33 cellular contexts compared by ENCODE assay signal in genomic region chr10:132743925-132744490, GRCh38. TPM values are rescaled to one million over a fixed set of nuclear protein-coding genes. Genes with fewer than 3 reads are reported as not detected.
A peak's percentile ranks its signal among the peaks of the same experiment; 100 is the strongest.
DNase-seq lines count a peak whose midpoint lies in the region; TF ChIP-seq lines count a peak whose summit lies in the region.
"Had no signal": no experiment of that assay in that cellular context is flagged by ENCODE, and none has a peak within 500 bp of the region (broad histone marks: within the 10 kb centered on the region; RNA-seq: fewer than 3 reads in every experiment).

No MANE protein-coding gene starts in this region.

- no peaks in the 10 kb centered on the region for H3K9me3 ChIP-seq in GM23248 (ENCODE audit: low read depth)
- H3K9me3 ChIP-seq in MG63, result no peaks in the 10 kb centered on the region
- H3K9me3 ChIP-seq in effector memory CD4-positive, alpha-beta T cell (ENCODE audit: control insufficient read depth, low read length), result no peaks in the 10 kb centered on the region
- H3K9me3 ChIP-seq: mucosa of descending colon, pancreas, suprapubic skin had no signal

- peak; percentile 32 for DNase-seq in GM23248
- peak; percentile 51 for DNase-seq in amniotic epithelial cell (ENCODE audit: low read depth)
- peak; percentile 15 for DNase-seq in fibroblast of pulmonary artery (ENCODE audit: low read depth)
- DNase-seq in osteocyte (ENCODE audit: extremely low spot score, unreplicated experiment), result no peak
- DNase-seq in activated T-helper 2 cell treated with anti-CD3 and anti-CD28 coated beads, Interferon-gamma antibody, Interleukin-2, Interleukin-4, amounts not matched to agents 10 μg/mL and 5 μg/mL and 100 μg/mL, durations not matched to agents 14 hours and 24 hours and 36 hours (ENCODE audit: low spot score), result no peak
- no peak for DNase-seq in MG63
- no peak for DNase-seq in NOMO-1 (lab: John Stamatoyannopoulos, UW; ENCODE audit: unreplicated experiment in 2 of 2)
- no peak for DNase-seq in effector memory CD4-positive, alpha-beta T cell
- DNase-seq: activated CD4-positive, alpha-beta memory T cell treated with anti-CD3 and anti-CD28 coated beads, Interleukin-2, amount 10 ng/mL, durations not matched to agents 7 days and 5 days; activated CD8-positive, alpha-beta memory T cell treated with anti-CD3 and anti-CD28 coated beads, Interleukin-2, amount 50 U/mL, for 4 hours; activated naive CD4-positive, alpha-beta T cell treated with anti-CD3 and anti-CD28 coated beads, Interleukin-2, amount 50 U/mL, for 16 hours; AML-193; CD4-positive, alpha-beta T cell; central memory CD4-positive, alpha-beta T cell; dermis blood vessel endothelial cell; HCEC 1CT; Karpas-422; left cardiac atrium; mucosa of descending colon; NCI-H1436 treated with DMSO at 0.1 percent for 48 hours; NCI-H345; nephron progenitor cell; pancreas; SHP77; small intestine; stimulated activated naive CD4-positive, alpha-beta T cell had no signal

- no peaks in the 10 kb centered on the region for H3F3A ChIP-seq in GM23248 (ENCODE audit: insufficient read depth)

- no peaks in the 10 kb centered on the region for H3K9me2 ChIP-seq in GM23248 (ENCODE audit: insufficient read depth)

- peaks cover 6% of the 10 kb centered on the region for H3K36me3 Mint-ChIP-seq in osteocyte (ENCODE audit: unreplicated experiment)
- H3K36me3 Mint-ChIP-seq in activated T-helper 2 cell treated with anti-CD3 and anti-CD28 coated beads, Interferon-gamma antibody, Interleukin-2, Interleukin-4, amounts not matched to agents 10 μg/mL and 5 μg/mL and 100 μg/mL, durations not matched to agents 14 hours and 24 hours and 36 hours (ENCODE audit: low read depth), result no peaks in the 10 kb centered on the region

- H3K9ac ChIP-seq in GM23248, result no peak overlapping the region

- no peak for TF ChIP-seq CTCF in fibroblast of pulmonary artery (IDR thresholded peaks at IDR 0.05; ENCODE audit: low read length, missing control alignments)
- no peak for TF ChIP-seq CTCF in osteocyte (IDR thresholded peaks at IDR 0.05)

- no peak overlapping the region for H3K4me2 ChIP-seq in GM23248 (ENCODE audit: unreplicated experiment)
- H3K4me2 ChIP-seq: hepatocyte had no signal

- H3K4me1 ChIP-seq in GM23248 (ENCODE audit: insufficient read depth), result peaks cover 7% of the 10 kb centered on the region; the same call in 1 of the 2 replicates
- H3K4me1 ChIP-seq in effector memory CD4-positive, alpha-beta T cell (ENCODE audit: control insufficient read depth, insufficient read depth, low read length, poor library complexity, severe bottlenecking), result no peaks in the 10 kb centered on the region
- H3K4me1 ChIP-seq: pancreas, suprapubic skin had no signal

- H3K4me1 Mint-ChIP-seq in osteocyte (ENCODE audit: unreplicated experiment), result peaks cover 19% of the 10 kb centered on the region
- no peaks in the 10 kb centered on the region for H3K4me1 Mint-ChIP-seq in activated T-helper 2 cell treated with anti-CD3 and anti-CD28 coated beads, Interferon-gamma antibody, Interleukin-2, Interleukin-4, amounts not matched to agents 10 μg/mL and 5 μg/mL and 100 μg/mL, durations not matched to agents 14 hours and 24 hours and 36 hours (ENCODE audit: low read depth)
- H3K4me1 Mint-ChIP-seq: activated CD4-positive, alpha-beta memory T cell treated with anti-CD3 and anti-CD28 coated beads, Interleukin-2, amount 10 ng/mL, durations not matched to agents 7 days and 5 days had no signal

- in situ Hi-C loops in GM23248 (cut with MboI), result no loop called here

- intact Hi-C loops in activated T-helper 2 cell treated with anti-CD3 and anti-CD28 coated beads, Interferon-gamma antibody, Interleukin-2, Interleukin-4, amounts not matched to agents 10 μg/mL and 5 μg/mL and 100 μg/mL, durations not matched to agents 14 hours and 24 hours and 36 hours (cut with micrococcal nuclease), result no loop called here

- no peaks in the 10 kb centered on the region for H3K27me3 Mint-ChIP-seq in osteocyte (ENCODE audit: unreplicated experiment)
- no peaks in the 10 kb centered on the region for H3K27me3 Mint-ChIP-seq in activated T-helper 2 cell treated with anti-CD3 and anti-CD28 coated beads, Interferon-gamma antibody, Interleukin-2, Interleukin-4, amounts not matched to agents 10 μg/mL and 5 μg/mL and 100 μg/mL, durations not matched to agents 14 hours and 24 hours and 36 hours (ENCODE audit: low read depth)
- H3K27me3 Mint-ChIP-seq: activated CD4-positive, alpha-beta memory T cell treated with anti-CD3 and anti-CD28 coated beads, Interleukin-2, amount 10 ng/mL, durations not matched to agents 7 days and 5 days; CD4-positive, alpha-beta T cell had no signal

- H4K20me1 ChIP-seq in GM23248 (ENCODE audit: insufficient read depth), result no peaks in the 10 kb centered on the region

- no peak overlapping the region for H3K4me3 ChIP-seq in GM23248
- no peak overlapping the region for H3K4me3 ChIP-seq in fibroblast of pulmonary artery (replicated peaks; ENCODE audit: low read depth, low read length)
- H3K4me3 ChIP-seq in MG63, result no peak overlapping the region
- H3K4me3 ChIP-seq in effector memory CD4-positive, alpha-beta T cell (ENCODE audit: insufficient read depth, low read depth, low read length, poor library complexity, severe bottlenecking), result no peak overlapping the region
- H3K4me3 ChIP-seq: hepatocyte, lung, mucosa of descending colon, pancreas, suprapubic skin had no signal

- no peak overlapping the region for H2AFZ ChIP-seq in GM23248
- H2AFZ ChIP-seq: hepatocyte had no signal

- WGBS in GM23248 (ENCODE audit: low coverage in 1 of 2, low lambda C conversion rate in 2 of 2, missing lambda C conversion rate in 2 of 2), 2 experiments, result 89 to 91% methylated on average over 18 of the region's 18 CpGs

- no peaks in the 10 kb centered on the region for H3K9me3 Mint-ChIP-seq in osteocyte (ENCODE audit: unreplicated experiment)
- H3K9me3 Mint-ChIP-seq in activated T-helper 2 cell treated with anti-CD3 and anti-CD28 coated beads, Interferon-gamma antibody, Interleukin-2, Interleukin-4, amounts not matched to agents 10 μg/mL and 5 μg/mL and 100 μg/mL, durations not matched to agents 14 hours and 24 hours and 36 hours, result no peaks in the 10 kb centered on the region
- H3K9me3 Mint-ChIP-seq: activated CD4-positive, alpha-beta memory T cell treated with anti-CD3 and anti-CD28 coated beads, Interleukin-2, amount 10 ng/mL, durations not matched to agents 7 days and 5 days; CD4-positive, alpha-beta T cell; nephron progenitor cell had no signal

- no peak overlapping the region for H3K27ac ChIP-seq in GM23248
- no peak overlapping the region for H3K27ac ChIP-seq in effector memory CD4-positive, alpha-beta T cell (ENCODE audit: insufficient read depth, low read length, poor library complexity, severe bottlenecking)
- H3K27ac ChIP-seq: hepatocyte, pancreas, suprapubic skin had no signal

- no peaks in the 10 kb centered on the region for H3K79me2 ChIP-seq in GM23248 (ENCODE audit: insufficient read depth)
- H3K79me2 ChIP-seq: hepatocyte had no signal

- H3K27me3 ChIP-seq in GM23248 (replicated peaks; ENCODE audit: insufficient read depth) (no peaks in the 10 kb centered on the region), MG63 (no peaks in the 10 kb centered on the region)
- H3K27me3 ChIP-seq in effector memory CD4-positive, alpha-beta T cell (replicated peaks; ENCODE audit: control insufficient read depth, insufficient read depth, low read length, poor library complexity, severe bottlenecking), result no peaks in the 10 kb centered on the region
- H3K27me3 ChIP-seq: hepatocyte, pancreas, suprapubic skin had no signal

- H3K4me3 Mint-ChIP-seq in osteocyte (ENCODE audit: unreplicated experiment), result no peak overlapping the region
- H3K4me3 Mint-ChIP-seq in activated T-helper 2 cell treated with anti-CD3 and anti-CD28 coated beads, Interferon-gamma antibody, Interleukin-2, Interleukin-4, amounts not matched to agents 10 μg/mL and 5 μg/mL and 100 μg/mL, durations not matched to agents 14 hours and 24 hours and 36 hours (ENCODE audit: low read depth), result no peak overlapping the region
- H3K4me3 Mint-ChIP-seq: activated CD4-positive, alpha-beta memory T cell treated with anti-CD3 and anti-CD28 coated beads, Interleukin-2, amount 10 ng/mL, durations not matched to agents 7 days and 5 days; CD4-positive, alpha-beta T cell; nephron progenitor cell had no signal

- peak overlapping the region; percentile 70 for H3K27ac Mint-ChIP-seq in osteocyte (ENCODE audit: unreplicated experiment)
- no peak overlapping the region for H3K27ac Mint-ChIP-seq in activated T-helper 2 cell treated with anti-CD3 and anti-CD28 coated beads, Interferon-gamma antibody, Interleukin-2, Interleukin-4, amounts not matched to agents 10 μg/mL and 5 μg/mL and 100 μg/mL, durations not matched to agents 14 hours and 24 hours and 36 hours
- H3K27ac Mint-ChIP-seq: activated CD4-positive, alpha-beta memory T cell treated with anti-CD3 and anti-CD28 coated beads, Interleukin-2, amount 10 ng/mL, durations not matched to agents 7 days and 5 days; CD4-positive, alpha-beta T cell; nephron progenitor cell had no signal

- H3K36me3 ChIP-seq in GM23248 (ENCODE audit: low read depth) (no peaks in the 10 kb centered on the region), MG63 (no peaks in the 10 kb centered on the region)
- no peaks in the 10 kb centered on the region for H3K36me3 ChIP-seq in effector memory CD4-positive, alpha-beta T cell (ENCODE audit: control insufficient read depth, insufficient read depth, low read length)
- H3K36me3 ChIP-seq: pancreas had no signal

RNA-seq across cellular contexts. Expression of gene NKX6-2, which starts 41.9 kb away (rescaled TPM):
- total RNA-seq in GM23248 (2014; rRNA removed; shearing (Covaris generic)), result not detected in 2 replicates
- polyA plus RNA-seq in GM23248 (2016; fragmentation: Nextera tagmentation; extraction: Ambion mirVana), result 1.9 and 2.6 TPM in 2 replicates
- total RNA-seq in osteocyte, result not detected in 2 replicates
- total RNA-seq in activated T-helper 2 cell treated with anti-CD3 and anti-CD28 coated beads, Interferon-gamma antibody, Interleukin-2, Interleukin-4, amounts not matched to agents 10 μg/mL and 5 μg/mL and 100 μg/mL, durations not matched to agents 14 hours and 24 hours and 36 hours, result not detected in 2 replicates
- not detected in 2 replicates for total RNA-seq in MG63 (2014; rRNA removed; shearing (Covaris generic); ENCODE audit: low replicate concordance)
- total RNA-seq: A673; activated CD4-positive, alpha-beta memory T cell treated with anti-CD3 and anti-CD28 coated beads, Interleukin-2, amount 10 ng/mL, durations not matched to agents 7 days and 5 days; CD4-positive, alpha-beta T cell; dermis blood vessel endothelial cell; HepG2; left cardiac atrium; lung; mucosa of descending colon; suprapubic skin; T-helper 2 cell treated with Interferon-gamma antibody and Interleukin-4, amounts not matched to agents 100 ng/mL and 5 ng/mL, for 36 hours; ureter had no signal
- polyA plus RNA-seq: HepG2 had no signal

Comparison
In these comparisons a context has a peak if more than half of its experiments do, and no peak if none do; other contexts are left out.
1. DNase-seq: peak in GM23248 (single experiment), amniotic epithelial cell (single experiment) and fibroblast of pulmonary artery (single experiment); none in osteocyte (single experiment), activated T-helper 2 cell treated with anti-CD3 and anti-CD28 coated beads, Interferon-gamma antibody, Interleukin-2, Interleukin-4, amounts not matched to agents 10 μg/mL and 5 μg/mL and 100 μg/mL, durations not matched to agents 14 hours and 24 hours and 36 hours (single experiment), MG63 (single experiment), NOMO-1 (0 of 2) and effector memory CD4-positive, alpha-beta T cell (0 of 3).